Comparison of ENCODE assay signal across 18 cellular contexts in the genomic region with DNA sequence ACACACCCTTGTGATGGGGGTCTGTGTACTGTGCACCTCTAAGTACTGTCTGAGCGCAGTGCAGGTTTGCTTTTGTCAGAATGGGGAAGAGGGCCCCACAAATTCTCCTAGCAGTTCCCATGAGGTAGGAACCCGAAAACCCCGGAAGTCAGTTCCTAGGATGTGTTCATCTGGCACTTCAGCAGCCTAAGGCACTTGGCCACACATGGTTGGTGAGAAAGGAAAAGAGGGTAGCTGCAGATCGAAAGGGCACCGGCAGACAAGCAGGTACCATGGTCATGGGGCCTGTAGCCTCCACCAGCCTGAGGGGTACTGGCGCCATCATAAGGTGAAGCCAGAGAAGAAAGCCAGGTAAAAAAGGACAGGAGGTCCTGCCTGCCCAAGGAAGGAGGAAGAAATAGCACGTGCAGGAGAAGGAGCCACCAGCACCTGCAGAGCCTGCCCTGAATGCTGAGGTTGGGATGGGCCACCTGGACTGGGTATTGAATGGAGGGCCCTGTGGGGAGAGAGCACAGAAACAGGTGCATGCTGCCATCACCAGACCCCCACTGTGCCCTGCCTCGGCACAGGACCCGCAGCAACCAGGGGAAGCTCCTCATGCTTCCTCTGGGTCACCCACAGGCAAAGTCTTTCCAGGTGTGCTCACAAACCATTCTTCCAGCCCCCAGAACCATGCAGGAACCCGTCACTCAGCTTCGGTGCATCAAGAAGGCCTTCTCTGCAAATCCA. TPM values are rescaled to one million over a fixed set of nuclear protein-coding genes. Genes with fewer than 3 reads are reported as not detected.
A peak's percentile ranks its signal among the peaks of the same experiment; 100 is the strongest.
DNase-seq lines count a peak whose midpoint lies in the region; ATAC-seq and TF ChIP-seq lines count a peak whose summit lies in the region.
"Had no signal": no experiment of that assay in that cellular context is flagged by ENCODE, and none has a peak within 500 bp of the region (broad histone marks: within the 10 kb centered on the region; RNA-seq: fewer than 3 reads in every experiment).

No MANE protein-coding gene starts in this region.

- TF ChIP-seq POLR2A in esophagus squamous epithelium (IDR thresholded peaks at IDR 0.05) (no peak), thyroid gland (IDR thresholded peaks at IDR 0.05) (no peak)

- no peak for ATAC-seq in GM18909 (IDR thresholded peaks at IDR 0.05; ENCODE audit: poor library complexity, unreplicated experiment)

- H3K27me3 ChIP-seq in esophagus squamous epithelium (no peaks in the 10 kb centered on the region), thyroid gland (no peaks in the 10 kb centered on the region)
- H3K27me3 ChIP-seq: dorsolateral prefrontal cortex, SJCRH30 had no signal

- H3K4me3 ChIP-seq in esophagus squamous epithelium = no peak overlapping the region
- no peak overlapping the region for H3K4me3 ChIP-seq in thyroid gland (replicated peaks in 1 of 3)
- H3K4me3 ChIP-seq: dorsolateral prefrontal cortex, SJCRH30 had no signal

- H3K36me3 ChIP-seq in esophagus squamous epithelium (peaks cover 32 to 100% (median 32%) of the 10 kb centered on the region in 3 donors), thyroid gland (peaks cover 29 to 32% of the 10 kb centered on the region in 2 donors)
- H3K36me3 ChIP-seq: SJCRH30 had no signal

- no peak for TF ChIP-seq CTCF in RWPE1 (conservative IDR thresholded peaks at IDR 0.05; ENCODE audit: low read depth)
- no peak for TF ChIP-seq CTCF in esophagus squamous epithelium (IDR thresholded peaks at IDR 0.05)
- no peak for TF ChIP-seq CTCF in thyroid gland (IDR thresholded peaks at IDR 0.05)

- H3K9me3 Mint-ChIP-seq in activated naive CD4-positive, alpha-beta T cell treated with anti-CD3 and anti-CD28 coated beads for 36 hours = no peaks in the 10 kb centered on the region

- H3K9me3 ChIP-seq in esophagus squamous epithelium (no peaks in the 10 kb centered on the region), thyroid gland (no peaks in the 10 kb centered on the region)
- H3K9me3 ChIP-seq: SJCRH30 had no signal

- DNase-seq in activated naive CD4-positive, alpha-beta T cell treated with anti-CD3 and anti-CD28 coated beads for 36 hours = no peak
- no peak for DNase-seq in activated naive CD4-positive, alpha-beta T cell treated with anti-CD3 and anti-CD28 coated beads, Interleukin-2, amount 50 U/mL, for 16 hours
- no peak for DNase-seq in RWPE1 (ENCODE audit: low spot score)
- DNase-seq in esophagus squamous epithelium (lab: John Stamatoyannopoulos, UW) = no peak
- peak; percentile 69 to 71 for DNase-seq in thyroid gland
- DNase-seq in activated CD4-positive, CD25-positive, alpha-beta regulatory T cell treated with anti-CD3 and anti-CD28 coated beads, Interleukin-2, amount 50 U/mL, for 72 hours = no peak
- DNase-seq in NAMALWA (ENCODE audit: low spot score) = no peak
- DNase-seq: activated CD8-positive, alpha-beta memory T cell treated with anti-CD3 and anti-CD28 coated beads, Interleukin-2, amount 50 U/mL, for 4 hours; dorsolateral prefrontal cortex; hypothalamus; NCI-H2107; NK-92 treated with Interleukin-12 subunit alpha and Interleukin-12 subunit beta, amount 100 ng/mL, for 24 hours; retina; SJCRH30; stimulated activated CD4-positive, alpha-beta T cell treated with anti-CD3 and anti-CD28 coated beads, Interleukin-1b, Interleukin-23, amount 100 ng/mL, for 48 hours had no signal

- no peaks in the 10 kb centered on the region for H3K27me3 Mint-ChIP-seq in activated naive CD4-positive, alpha-beta T cell treated with anti-CD3 and anti-CD28 coated beads for 36 hours (ENCODE audit: low read depth)

- CTCF ChIA-PET in activated naive CD4-positive, alpha-beta T cell treated with anti-CD3 and anti-CD28 coated beads for 36 hours (lab: Charles Lee) = interaction anchor here (0.6 to 3.6 kb wide), 2 partner anchors 10 to 25 kb away, joined by 4 to 20 read pairs; no protein-coding TSS in a partner anchor
- CTCF ChIA-PET in RWPE1 (lab: Yijun Ruan, JAX) = interaction anchor here (0.9 kb wide), 1 partner anchor 9 kb away, joined by 5 read pairs; no protein-coding TSS in a partner anchor

- peaks cover 54 to 100% (median 66%) of the 10 kb centered on the region in 3 donors for H3K4me1 ChIP-seq in esophagus squamous epithelium
- H3K4me1 ChIP-seq in thyroid gland = peaks cover 56 to 75% of the 10 kb centered on the region in 2 donors

- no peak overlapping the region for H3K4me3 Mint-ChIP-seq in activated naive CD4-positive, alpha-beta T cell treated with anti-CD3 and anti-CD28 coated beads for 36 hours

- peaks cover 76% of the 10 kb centered on the region for H3K4me1 Mint-ChIP-seq in activated naive CD4-positive, alpha-beta T cell treated with anti-CD3 and anti-CD28 coated beads for 36 hours (ENCODE audit: low read depth)

- intact Hi-C loops in activated naive CD4-positive, alpha-beta T cell treated with anti-CD3 and anti-CD28 coated beads for 36 hours (cut with micrococcal nuclease) = no loop called here
- intact Hi-C loops in esophagus squamous epithelium (cut with DNase I) = no loop called here
- intact Hi-C loops in thyroid gland (cut with DNase I) = no loop called here

- H3K36me3 Mint-ChIP-seq in activated naive CD4-positive, alpha-beta T cell treated with anti-CD3 and anti-CD28 coated beads for 36 hours (ENCODE audit: low read depth) = peaks cover 9% of the 10 kb centered on the region

- H3K27ac Mint-ChIP-seq in activated naive CD4-positive, alpha-beta T cell treated with anti-CD3 and anti-CD28 coated beads for 36 hours = peak overlapping the region; percentile 72

- WGBS in esophagus squamous epithelium, 2 donors = 81 to 92% methylated on average over 7 to 9 of the region's 11 CpGs
- WGBS in thyroid gland, 2 donors = 49 to 56% methylated on average over 11 of the region's 11 CpGs

- POLR2A ChIA-PET in RWPE1 (lab: Yijun Ruan, JAX; ENCODE audit: low non-redundant PET) = no interaction called here

- H3K27ac ChIP-seq in RWPE1 = peak overlapping the region; percentile 21; the same call in 1 of the 2 replicates
- peak overlapping the region; percentile 56 to 99 (median 90) for H3K27ac ChIP-seq in esophagus squamous epithelium
- H3K27ac ChIP-seq in thyroid gland = peak overlapping the region; percentile 84 to 88 (median 87)
- H3K27ac ChIP-seq: SJCRH30 had no signal

RNA-seq across cellular contexts. Expression of gene CASTOR1, which starts 8.1 kb away (rescaled TPM):
- 1 to 10 TPM; 2.1 to 3.8 TPM for total RNA-seq in activated naive CD4-positive, alpha-beta T cell treated with anti-CD3 and anti-CD28 coated beads for 36 hours
- 10 to 100 TPM; 18.9 to 76.4 (median 40.7) TPM for total RNA-seq in esophagus squamous epithelium
- total RNA-seq in thyroid gland = 10 to 100 TPM; 16.5 to 36.0 (median 27.7) TPM

RNA-seq across cellular contexts. Expression of gene TBC1D10A, which starts 29.3 kb away (rescaled TPM):
- total RNA-seq in activated naive CD4-positive, alpha-beta T cell treated with anti-CD3 and anti-CD28 coated beads for 36 hours = 10 to 100 TPM; 19.4 to 21.4 TPM
- total RNA-seq in esophagus squamous epithelium (10 to 100 TPM; 40.7 to 55.1 (median 47.0) TPM), thyroid gland (10 to 100 TPM; 28.4 to 44.7 (median 35.9) TPM)

RNA-seq across cellular contexts. Expression of gene OSM, which starts 30.8 kb away (rescaled TPM):
- 10 to 100 TPM in 1 of 2 experiments, 1 to 10 TPM in 1; 8.9 to 11.2 TPM for total RNA-seq in activated naive CD4-positive, alpha-beta T cell treated with anti-CD3 and anti-CD28 coated beads for 36 hours
- total RNA-seq in esophagus squamous epithelium (1 to 10 TPM in 1 of 4 donors, under 1 TPM in 2, not detected in 1; 0.19 to 5.7 (median 0.19) TPM), thyroid gland (under 1 TPM in 1 of 4 donors, not detected in 3; 0.40 TPM)
- total RNA-seq: H1, myocyte, SJCRH30 had no signal

RNA-seq across cellular contexts. Expression of gene LIF, which starts 50.9 kb away (rescaled TPM):
- 100 to 1,000 TPM; 111 to 115 TPM for total RNA-seq in activated naive CD4-positive, alpha-beta T cell treated with anti-CD3 and anti-CD28 coated beads for 36 hours
- total RNA-seq in esophagus squamous epithelium = under 1 TPM; 0.08 to 0.76 (median 0.10) TPM
- total RNA-seq in thyroid gland = 1 to 10 TPM in 3 of 4 donors, under 1 TPM in 1; 0.89 to 2.6 (median 2.2) TPM

RNA-seq across cellular contexts. Expression of gene SF3A1, which starts 59.3 kb away (rescaled TPM):
- total RNA-seq in activated naive CD4-positive, alpha-beta T cell treated with anti-CD3 and anti-CD28 coated beads for 36 hours = 100 to 1,000 TPM; 274 to 276 TPM
- total RNA-seq in esophagus squamous epithelium (10 to 100 TPM; 29.1 to 94.2 (median 63.3) TPM), thyroid gland (100 to 1,000 TPM in 3 of 4 donors, 10 to 100 TPM in 1; 52.8 to 193 (median 135) TPM)

Comparison
In these comparisons a context has a peak if more than half of its experiments do, and no peak if none do; other contexts are left out.
1. DNase-seq: peak in thyroid gland (2 of 2); none in activated naive CD4-positive, alpha-beta T cell treated with anti-CD3 and anti-CD28 coated beads for 36 hours (single experiment), activated naive CD4-positive, alpha-beta T cell treated with anti-CD3 and anti-CD28 coated beads, Interleukin-2, amount 50 U/mL, for 16 hours (single experiment), RWPE1 (single experiment), esophagus squamous epithelium (single experiment), activated CD4-positive, CD25-positive, alpha-beta regulatory T cell treated with anti-CD3 and anti-CD28 coated beads, Interleukin-2, amount 50 U/mL, for 72 hours (single experiment) and NAMALWA (single experiment).
2. H3K27ac ChIP-seq: peak in every context shown above with its lines; median percentile 90 in esophagus squamous epithelium; 87 in thyroid gland; 21 in RWPE1.